ENCODE assay signal across 1 cellular context in genomic region chr15:64695571-64695992, GRCh38.
TF ChIP-seq lines count a peak whose summit lies in the region.

No MANE protein-coding gene starts in this region.

TF ChIP-seq in K562, 482 proteins besides CTCF, POLR2A, EP300 and RAD21 (continued from another document and continues in another):
- no peak for TF ChIP-seq ZHX1 (conservative IDR thresholded peaks at IDR 0.05; ENCODE audit: low read length)
- no peak for TF ChIP-seq ZNF232 (CRISPR knock-in tag; IDR thresholded peaks at IDR 0.05)
- no peak for TF ChIP-seq ZNF668 (CRISPR knock-in tag; IDR thresholded peaks at IDR 0.05)
- TF ChIP-seq PML (IDR thresholded peaks at IDR 0.05; ENCODE audit: low read length) = peak; percentile 98
- TF ChIP-seq RAD51 (IDR thresholded peaks at IDR 0.05; ENCODE audit: borderline replicate concordance, low read depth) = 0 out of 2 replicates have a peak, but pooled peaks have one; percentile 33
- peak; percentile 75 for TF ChIP-seq BHLHE40 (IDR thresholded peaks at IDR 0.05; ENCODE audit: low read length)
- TF ChIP-seq SOX6 (IDR thresholded peaks at IDR 0.05) = peak; percentile 99
- peak in 1 of 2 experiments; percentile 69; a peak in 1 of 4 replicates for TF ChIP-seq KDM4B (IDR thresholded peaks at IDR 0.05; ENCODE audit: borderline replicate concordance in 2 of 2, low read depth in 1 of 2)
- TF ChIP-seq SMARCC2 (IDR thresholded peaks at IDR 0.05; ENCODE audit: low read depth) = peak; percentile 99
- TF ChIP-seq KLF16 (IDR thresholded peaks at IDR 0.05) = peak; percentile 99
- 0 out of 2 replicates have a peak, but pooled peaks have one; percentile 64 for TF ChIP-seq ELF1 (tag; IDR thresholded peaks at IDR 0.05)
- no peak for TF ChIP-seq STAG1 (CRISPR knock-in tag; IDR thresholded peaks at IDR 0.05; ENCODE audit: borderline replicate concordance)
- peak; percentile 91; the same call in 1 of the 2 replicates for TF ChIP-seq PHF21A (IDR thresholded peaks at IDR 0.05; ENCODE audit: borderline replicate concordance, low read depth)
- TF ChIP-seq ETS1 (conservative IDR thresholded peaks at IDR 0.05; ENCODE audit: control insufficient read depth, low read depth, low read length) = no peak
- peak; percentile 86 to 96; a peak in 3 of 4 replicates for TF ChIP-seq ZNF318 (IDR thresholded peaks at IDR 0.05; ENCODE audit: borderline replicate concordance in 1 of 2, low read depth in 1 of 2)
- TF ChIP-seq DDX20 (tag; IDR thresholded peaks at IDR 0.05; ENCODE audit: low read depth) = no peak
- no peak for TF ChIP-seq MEF2A (IDR thresholded peaks at IDR 0.05; ENCODE audit: control insufficient read depth, low read depth, low read length)
- peak; percentile 39 for TF ChIP-seq PHF20 (IDR thresholded peaks at IDR 0.05; ENCODE audit: partially characterized antibody)
- peak; percentile 93; the same call in 1 of the 2 replicates for TF ChIP-seq ZBTB7A (IDR thresholded peaks at IDR 0.05; ENCODE audit: borderline replicate concordance, control insufficient read depth, low read depth, low read length)
- peak; percentile 80 for TF ChIP-seq DMBX1 (CRISPR knock-in tag; IDR thresholded peaks at IDR 0.05; ENCODE audit: borderline replicate concordance)
- 0 out of 2 replicates have a peak, but pooled peaks have one; percentile 35 for TF ChIP-seq ZNF134 (CRISPR knock-in tag; conservative IDR thresholded peaks at IDR 0.05)
- TF ChIP-seq GATAD2A (IDR thresholded peaks at IDR 0.05) = peak; percentile 65
- TF ChIP-seq GATA2 (CRISPR knock-in tag; IDR thresholded peaks at IDR 0.05) = peak; percentile 96
- peak; percentile 52 for TF ChIP-seq GMEB1 (CRISPR knock-in tag; IDR thresholded peaks at IDR 0.05)
- TF ChIP-seq CREB3 (tag; conservative IDR thresholded peaks at IDR 0.05; ENCODE audit: low read depth) = no peak; the same call in 1 of the 2 replicates
- TF ChIP-seq, protein P1, sequence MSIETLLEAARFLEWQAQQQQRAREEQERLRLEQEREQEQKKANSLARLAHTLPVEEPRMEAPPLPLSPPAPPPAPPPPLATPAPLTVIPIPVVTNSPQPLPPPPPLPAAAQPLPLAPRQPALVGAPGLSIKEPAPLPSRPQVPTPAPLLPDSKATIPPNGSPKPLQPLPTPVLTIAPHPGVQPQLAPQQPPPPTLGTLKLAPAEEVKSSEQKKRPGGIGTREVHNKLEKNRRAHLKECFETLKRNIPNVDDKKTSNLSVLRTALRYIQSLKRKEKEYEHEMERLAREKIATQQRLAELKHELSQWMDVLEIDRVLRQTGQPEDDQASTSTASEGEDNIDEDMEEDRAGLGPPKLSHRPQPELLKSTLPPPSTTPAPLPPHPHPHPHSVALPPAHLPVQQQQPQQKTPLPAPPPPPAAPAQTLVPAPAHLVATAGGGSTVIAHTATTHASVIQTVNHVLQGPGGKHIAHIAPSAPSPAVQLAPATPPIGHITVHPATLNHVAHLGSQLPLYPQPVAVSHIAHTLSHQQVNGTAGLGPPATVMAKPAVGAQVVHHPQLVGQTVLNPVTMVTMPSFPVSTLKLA (conservative IDR thresholded peaks at IDR 0.05) = peak in 1 of 2 experiments; percentile 67; a peak in 2 of 4 replicates
- peak; percentile 65 for TF ChIP-seq ZBTB33 (CRISPR knock-in tag; IDR thresholded peaks at IDR 0.05)
